ENCODE assay signal across 14 cellular contexts in genomic region chr4:183118141-183118540, GRCh38. TPM values are rescaled to one million over a fixed set of nuclear protein-coding genes. Genes with fewer than 3 reads are reported as not detected.
DNase-seq lines count a peak whose midpoint lies in the region; ATAC-seq, FAIRE-seq and TF ChIP-seq lines count a peak whose summit lies in the region.
"Had no signal": no experiment of that assay in that cellular context is flagged by ENCODE, and none has a peak within 500 bp of the region (broad histone marks: within the 10 kb centered on the region; RNA-seq: fewer than 3 reads in every experiment).

No MANE protein-coding gene starts in this region.

- H3K4me2 ChIP-seq in HCT116 (ENCODE audit: low read length) (peak overlapping the region; percentile 27), keratinocyte (ENCODE audit: control insufficient read depth, extremely low read depth, insufficient read depth, low read depth, low read length) (peak overlapping the region; percentile 55), skeletal muscle satellite cell (ENCODE audit: low read length) (peak overlapping the region; percentile 73)
- H3K4me2 ChIP-seq: BLaER1 treated with 17β-estradiol and CSF1 and Interleukin-3, amounts not matched to agents 10 nM and 100 nM had no signal

- DNase-seq in HCT116 (ENCODE audit: low read depth, low spot score): no peak
- DNase-seq in keratinocyte (ENCODE audit: low read depth, low spot score): no peak
- no peak for DNase-seq in HCEC 1CT
- no peak for DNase-seq in effector CD4-positive, alpha-beta T cell
- DNase-seq in middle frontal gyrus (ENCODE audit: extremely low spot score, low spot score): no peak
- DNase-seq: activated CD8-positive, alpha-beta T cell treated with anti-CD3 and anti-CD28 coated beads, Interleukin-2, amount 10 ng/mL, durations not matched to agents 7 days and 5 days; left ventricle myocardium inferior; NCI-H187; WERI-Rb-1 had no signal

- POLR2A ChIA-PET in HCT116 (lab: Charles Lee): no interaction called here

- dilution Hi-C loops in keratinocyte (cut with MboI; ENCODE audit: extremely low pct_ligation_motif_present, low sequenced_read_pairs): no loop called here

- peaks cover 0 to 17% of the 10 kb centered on the region in 2 experiments; a peak in 2 of 4 replicates for H3K4me1 ChIP-seq in HCT116 (ENCODE audit: control insufficient read depth in 1 of 2, insufficient read depth in 2 of 2, low read length in 2 of 2)
- peaks cover 14% of the 10 kb centered on the region for H3K4me1 ChIP-seq in keratinocyte (ENCODE audit: control insufficient read depth, extremely low read depth, insufficient read depth, low read length)
- peaks cover 26% of the 10 kb centered on the region for H3K4me1 ChIP-seq in skeletal muscle satellite cell (ENCODE audit: control insufficient read depth, insufficient read depth, low read length)
- H3K4me1 ChIP-seq: BLaER1 treated with 17β-estradiol and CSF1 and Interleukin-3, amounts not matched to agents 10 nM and 100 nM had no signal

- H3K27ac ChIP-seq in HCT116 (ENCODE audit: low read depth, low read length) (no peak overlapping the region), keratinocyte (ENCODE audit: control insufficient read depth, insufficient read depth, low read length) (no peak overlapping the region)
- H3K27ac ChIP-seq: BLaER1 treated with 17β-estradiol and CSF1 and Interleukin-3, amounts not matched to agents 10 nM and 100 nM; WERI-Rb-1 had no signal

- no TSS peak for BruUV-seq in HCT116 (replicated peaks; lab: Mats Ljungman, UMichigan)

- RAD21 ChIA-PET in HCT116 (lab: Charles Lee; ENCODE audit: low non-redundant PET in 1 of 2, low total read pairs in 2 of 2, uncharacterized antibody in 2 of 2, unreplicated experiment in 2 of 2): no interaction called here

- FAIRE-seq in keratinocyte (lab: Jason Lieb, UNC): no peak

- no peak for TF ChIP-seq POLR2A in HCT116 (IDR thresholded peaks at IDR 0.05; ENCODE audit: borderline replicate concordance, extremely low read depth, insufficient read depth, insufficient read length)

- H4K20me1 ChIP-seq in HCT116 (ENCODE audit: insufficient read depth): peaks cover 10% of the 10 kb centered on the region; the same call in 1 of the 2 replicates
- H4K20me1 ChIP-seq in keratinocyte (ENCODE audit: control insufficient read depth, extremely low read depth, insufficient read depth, low read length): no peaks in the 10 kb centered on the region

- H3K4me3 ChIP-seq in HCT116 (replicated peaks in 1 of 2; ENCODE audit: low read depth in 1 of 2, low read length in 2 of 2) (no peak overlapping the region), keratinocyte (ENCODE audit: control insufficient read depth in 2 of 3, extremely low read depth in 1 of 3, insufficient read depth in 2 of 3, low read depth in 1 of 3, low read length in 3 of 3) (peak overlapping the region in 1 of 3 experiments; percentile 29), skeletal muscle satellite cell (ENCODE audit: low read length) (peak overlapping the region; percentile 12)
- H3K4me3 ChIP-seq: BLaER1 treated with 17β-estradiol and CSF1 and Interleukin-3, amounts not matched to agents 10 nM and 100 nM; left ventricle myocardium inferior had no signal

- H3K27me3 ChIP-seq in HCT116 (ENCODE audit: insufficient read depth, low read length) (no peaks in the 10 kb centered on the region), keratinocyte (ENCODE audit: control insufficient read depth, extremely low read depth, insufficient read depth, low read length) (no peaks in the 10 kb centered on the region), skeletal muscle satellite cell (ENCODE audit: control insufficient read depth, insufficient read depth, low read length) (no peaks in the 10 kb centered on the region)
- H3K27me3 ChIP-seq: BLaER1 treated with 17β-estradiol and CSF1 and Interleukin-3, amounts not matched to agents 10 nM and 100 nM had no signal

- intact Hi-C loops in HCT116 (cut with micrococcal nuclease): no loop called here

- H3K9me2 ChIP-seq in HCT116 (ENCODE audit: insufficient read depth): no peaks in the 10 kb centered on the region

- no peak overlapping the region for H3K9ac ChIP-seq in HCT116 (ENCODE audit: low read length)
- no peak overlapping the region for H3K9ac ChIP-seq in keratinocyte (ENCODE audit: control insufficient read depth, extremely low read depth, insufficient read depth, low read length)
- H3K9ac ChIP-seq in skeletal muscle satellite cell (ENCODE audit: low read depth, low read length): peak overlapping the region; percentile 56
- H3K9ac ChIP-seq: BLaER1 treated with 17β-estradiol and CSF1 and Interleukin-3, amounts not matched to agents 10 nM and 100 nM had no signal

- TF ChIP-seq RAD21 in HCT116 (IDR thresholded peaks at IDR 0.05; ENCODE audit: low read depth): no peak

- H3K9me1 ChIP-seq in keratinocyte (ENCODE audit: control insufficient read depth, extremely low read depth, insufficient read depth, low read length): no peaks in the 10 kb centered on the region

- H3K79me2 ChIP-seq in HCT116 (ENCODE audit: insufficient read depth, low read length) (peaks cover 99% of the 10 kb centered on the region), keratinocyte (ENCODE audit: control insufficient read depth, insufficient read depth, low read length) (peaks cover 89% of the 10 kb centered on the region)

- H3K9me3 ChIP-seq in HCT116 (ENCODE audit: control insufficient read depth in 1 of 2, insufficient read depth in 1 of 2, low read depth in 1 of 2, low read length in 2 of 2) (no peaks in the 10 kb centered on the region), keratinocyte (ENCODE audit: control insufficient read depth, low read depth, low read length) (no peaks in the 10 kb centered on the region), skeletal muscle satellite cell (replicated peaks; ENCODE audit: low read length) (no peaks in the 10 kb centered on the region)
- H3K9me3 ChIP-seq: BLaER1 treated with 17β-estradiol and CSF1 and Interleukin-3, amounts not matched to agents 10 nM and 100 nM; left ventricle myocardium inferior had no signal

- ATAC-seq in HCT116 (no peak), SK-N-SH treated with all-trans-retinoic acid at 6 μM for 48 hours (peak; percentile 55)
- ATAC-seq: activated CD8-positive, alpha-beta T cell treated with anti-CD3 and anti-CD28 coated beads, Interleukin-2, amount 10 ng/mL, durations not matched to agents 7 days and 5 days; activated T-helper 17 cell treated with anti-CD3 and anti-CD28 coated beads, Interleukin-2, amount 50 U/mL, for 72 hours; esophagus mucosa had no signal

- TF ChIP-seq CTCF in HCT116 (IDR thresholded peaks at IDR 0.05 in 2 of 3, conservative IDR thresholded peaks at IDR 0.05 in 1 of 3; ENCODE audit: borderline replicate concordance in 1 of 3, insufficient read depth in 1 of 3, low read depth in 2 of 3, low read length in 2 of 3): no peak
- no peak for TF ChIP-seq CTCF in keratinocyte (optimal IDR thresholded peaks at IDR 0.05 in 1 of 3, IDR thresholded peaks at IDR 0.05 in 1 of 3, conservative IDR thresholded peaks at IDR 0.05 in 1 of 3; ENCODE audit: extremely low read depth in 1 of 3, insufficient read depth in 2 of 3, low read length in 3 of 3)

- H2AFZ ChIP-seq in HCT116 (ENCODE audit: low read depth, low read length, poor library complexity, severe bottlenecking) (no peak overlapping the region), keratinocyte (ENCODE audit: control insufficient read depth, low read length) (no peak overlapping the region)

- CTCF ChIA-PET in HCT116 (lab: Charles Lee): no interaction called here

- H3K36me3 ChIP-seq in HCT116 (ENCODE audit: control insufficient read depth in 1 of 2, insufficient read depth in 2 of 2, low read length in 2 of 2) (no peaks in the 10 kb centered on the region), keratinocyte (ENCODE audit: control insufficient read depth in 2 of 2, extremely low read depth in 1 of 2, insufficient read depth in 2 of 2, low read length in 2 of 2) (no peaks in the 10 kb centered on the region), skeletal muscle satellite cell (ENCODE audit: insufficient read depth, low read length) (no peaks in the 10 kb centered on the region)
- H3K36me3 ChIP-seq: BLaER1 treated with 17β-estradiol and CSF1 and Interleukin-3, amounts not matched to agents 10 nM and 100 nM; left ventricle myocardium inferior; WERI-Rb-1 had no signal

TF ChIP-seq in HCT116, 20 proteins besides CTCF, POLR2A, EP300 and RAD21 (continues in another document):
- TF ChIP-seq POLR2AphosphoS5 (IDR thresholded peaks at IDR 0.05; ENCODE audit: low read depth, low read length) (no peak), YY1 (IDR thresholded peaks at IDR 0.05; ENCODE audit: extremely low read depth, insufficient replicate concordance, low read depth, low read length) (no peak), SIN3A (IDR thresholded peaks at IDR 0.05; ENCODE audit: low read depth) (no peak), SP1 (IDR thresholded peaks at IDR 0.05; ENCODE audit: low read depth) (no peak), TCF7L2 (IDR thresholded peaks at IDR 0.05; ENCODE audit: borderline replicate concordance, extremely low read depth, insufficient read depth, insufficient read length) (no peak)

TF ChIP-seq in SK-N-SH treated with all-trans-retinoic acid at 6 μM for 48 hours, 23 proteins besides CTCF, POLR2A, EP300 and RAD21 (continues in another document):
- TF ChIP-seq ARNTL (CRISPR knock-in tag; IDR thresholded peaks at IDR 0.05; ENCODE audit: borderline replicate concordance, low read depth) (no peak), RARB (CRISPR knock-in tag; IDR thresholded peaks at IDR 0.05) (no peak), ISL1 (CRISPR knock-in tag; IDR thresholded peaks at IDR 0.05) (no peak)

RNA-seq across cellular contexts. Expression of gene WWC2, which starts 19.1 kb away (rescaled TPM):
- total RNA-seq in HCT116 (2021; ENCODE audit: unreplicated experiment): 39.1 TPM
- 12.9 and 13.1 TPM in 2 replicates for polyA plus RNA-seq in HCT116 (2012)
- polyA plus RNA-seq in keratinocyte: 10.6 to 15.4 TPM (median 15.1 TPM) in 3 replicates
- polyA plus RNA-seq in keratinocyte (2011; ENCODE audit: low read depth): 23.7 TPM
- polyA plus RNA-seq in keratinocyte (2011; cell fraction: cytosol; rRNA removed): 8.4 and 13.0 TPM in 2 replicates
- 23.6 and 28.4 TPM in 2 replicates for polyA plus RNA-seq in keratinocyte (2011; cell fraction: nucleus; rRNA removed)
- polyA plus RNA-seq in keratinocyte (2012; ENCODE audit: low replicate concordance): 8.4 and 13.5 TPM in 2 replicates
- polyA minus RNA-seq in keratinocyte: 10.2 to 21.5 TPM (median 16.2 TPM) in 3 replicates
- 16.5 TPM for polyA minus RNA-seq in keratinocyte (2011; cell fraction: cytosol; rRNA and poly(A)+ RNA removed)
- 16.9 and 52.3 TPM in 2 replicates for polyA minus RNA-seq in keratinocyte (2011; cell fraction: nucleus; rRNA and poly(A)+ RNA removed)
- 15.3 and 21.0 TPM in 2 replicates for total RNA-seq in skeletal muscle satellite cell (2012; rRNA removed)
